ENCODE assay signal across 8 cellular contexts in the genomic region with DNA sequence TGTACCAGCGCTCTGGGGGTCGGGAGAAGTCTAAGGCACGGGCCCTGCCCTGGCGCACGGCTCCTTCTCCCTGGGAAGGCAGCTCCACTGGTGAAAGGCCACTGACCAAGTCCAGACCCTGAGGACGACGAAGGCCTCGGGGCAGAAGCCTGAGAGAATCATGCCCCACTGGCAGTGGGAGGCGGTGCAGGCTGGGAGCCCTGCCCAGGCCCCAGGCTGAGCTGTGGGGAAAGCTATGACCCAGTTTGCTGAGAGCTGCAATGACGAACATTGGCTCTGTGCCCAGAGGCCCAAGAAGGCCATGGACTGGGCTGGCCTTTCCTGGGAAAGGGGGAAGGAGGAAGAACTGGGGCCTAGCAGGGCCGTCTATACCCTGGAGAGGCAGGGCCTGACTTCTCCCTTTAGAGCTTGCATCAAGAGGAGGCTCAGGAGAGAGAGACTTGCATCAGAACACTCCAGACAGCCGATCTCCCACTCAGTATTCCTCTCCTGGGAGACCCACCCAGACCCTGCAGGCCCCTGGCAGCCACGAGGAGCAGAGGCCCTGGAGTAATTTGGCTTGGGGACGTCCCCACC. TPM values are rescaled to one million over a fixed set of nuclear protein-coding genes. Genes with fewer than 3 reads are reported as not detected.
DNase-seq lines count a peak whose midpoint lies in the region; ATAC-seq and TF ChIP-seq lines count a peak whose summit lies in the region.

No MANE protein-coding gene starts in this region.

- H3K4me2 ChIP-seq in DND-41 (ENCODE audit: insufficient read depth, low read length): no peak overlapping the region

- ATAC-seq in DND-41 (ENCODE audit: insufficient read depth, low read depth): peak; percentile 30; the same call in 1 of the 3 replicates

- no peaks in the 10 kb centered on the region for H3K79me2 ChIP-seq in DND-41 (ENCODE audit: insufficient read depth, low read length)

- H3K4me3 ChIP-seq in DND-41 (ENCODE audit: low read depth in 1 of 2, low read length in 2 of 2) (no peak overlapping the region), breast epithelium (peak overlapping the region in 1 of 3 donors; percentile 1), skin epidermis (no peak overlapping the region)

- no peak overlapping the region for H3K9ac ChIP-seq in DND-41 (ENCODE audit: low read depth, low read length)

- DNase-seq in DND-41 (no peak), NAMALWA (ENCODE audit: low spot score) (peak; percentile 13), breast epithelium (ENCODE audit: low spot score in 2 of 2) (peak; percentile 84 to 95), iris pigment epithelial cell (ENCODE audit: low read depth) (peak; percentile 99), AML-193 (lab: John Stamatoyannopoulos, UW) (no peak), T-helper 1 cell (no peak), germinal center (ENCODE audit: low spot score) (no peak)

- H3K36me3 ChIP-seq in DND-41 (ENCODE audit: insufficient read depth, low read length) (peaks cover 12% of the 10 kb centered on the region; the same call in 1 of the 2 replicates), breast epithelium (no peaks in the 10 kb centered on the region)

- TF ChIP-seq CTCF in DND-41 (IDR thresholded peaks at IDR 0.05; ENCODE audit: borderline replicate concordance, extremely low read depth, low read length, poor library complexity, severe bottlenecking) (no peak), breast epithelium (IDR thresholded peaks at IDR 0.05) (peak; percentile 60 to 65 (median 64))

- H4K20me1 ChIP-seq in DND-41 (ENCODE audit: insufficient read depth, low read length): no peaks in the 10 kb centered on the region; the same call in 1 of the 2 replicates

- no peaks in the 10 kb centered on the region for H3K27me3 ChIP-seq in DND-41 (ENCODE audit: insufficient read depth, low read length, poor library complexity)
- H3K27me3 ChIP-seq in breast epithelium: no peaks in the 10 kb centered on the region

- no peak for TF ChIP-seq POLR2A in breast epithelium (IDR thresholded peaks at IDR 0.05)

- H3K4me1 ChIP-seq in DND-41 (ENCODE audit: insufficient read depth, low read length) (no peaks in the 10 kb centered on the region), breast epithelium (peaks cover 40 to 44% of the 10 kb centered on the region in 2 donors)

- H2AFZ ChIP-seq in DND-41 (ENCODE audit: low read depth, low read length): no peak overlapping the region

- no peak overlapping the region for H3K27ac ChIP-seq in DND-41 (ENCODE audit: low read length)
- H3K27ac ChIP-seq in breast epithelium: peak overlapping the region; percentile 90 to 97
- H3K27ac ChIP-seq in skin epidermis: peak overlapping the region; percentile 49 to 91 (median 76)

- H3K9me3 ChIP-seq in DND-41 (ENCODE audit: insufficient read depth, low read length, severe bottlenecking) (no peaks in the 10 kb centered on the region), breast epithelium (no peaks in the 10 kb centered on the region)

- intact Hi-C loops in breast epithelium (cut with DNase I; ENCODE audit: low total_unique reads): loop anchor here (10.0 kb wide), 1 partner anchor 63 kb away; no protein-coding TSS in a partner anchor

RNA-seq across cellular contexts. Expression of gene HS1BP3, which starts 32.9 kb away (rescaled TPM):
- 10 to 100 TPM; 19.0 to 31.8 (median 25.9) TPM for total RNA-seq in breast epithelium

RNA-seq across cellular contexts. Expression of gene GDF7, which starts 49.0 kb away (rescaled TPM):
- total RNA-seq in breast epithelium: under 1 TPM; under 0.01 to 0.15 (median under 0.01) TPM

Comparison
In these comparisons a context has a peak if more than half of its experiments do, and no peak if none do; other contexts are left out.
1. DNase-seq: peak in NAMALWA (single experiment), breast epithelium (2 of 2) and iris pigment epithelial cell (single experiment); none in DND-41 (single experiment), AML-193 (0 of 2), T-helper 1 cell (0 of 5) and germinal center (single experiment).